In the genomic region with DNA sequence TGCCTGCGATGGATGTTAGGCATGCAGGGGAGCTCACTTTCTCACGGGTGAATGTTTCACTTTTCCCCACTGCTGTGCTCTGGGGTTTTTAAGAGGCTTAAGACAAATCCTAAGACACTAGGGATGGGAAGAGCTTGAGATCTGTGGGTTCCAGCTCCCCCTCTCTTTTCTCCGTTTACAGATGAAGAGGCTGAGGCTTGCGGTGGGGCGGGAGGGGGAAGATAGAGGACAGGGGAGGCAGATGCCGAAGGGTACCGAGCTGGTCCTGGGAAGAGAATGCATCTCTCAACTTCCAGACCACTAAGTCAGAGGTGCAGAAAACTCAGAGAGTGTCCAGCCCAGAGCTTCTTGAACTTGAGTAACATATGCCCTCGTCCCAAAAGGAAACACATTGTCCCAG, we compare ENCODE assay signal across 2 cellular contexts.
TF ChIP-seq lines count a peak whose summit lies in the region.

No MANE protein-coding gene starts in this region.

TF ChIP-seq in SK-N-SH, 30 proteins besides CTCF, POLR2A, EP300 and RAD21:
- no peak for TF ChIP-seq ELF1 (IDR thresholded peaks at IDR 0.05)
- TF ChIP-seq SIN3A (IDR thresholded peaks at IDR 0.05; ENCODE audit: borderline replicate concordance, low read depth, low read length) = no peak
- TF ChIP-seq, protein P1, sequence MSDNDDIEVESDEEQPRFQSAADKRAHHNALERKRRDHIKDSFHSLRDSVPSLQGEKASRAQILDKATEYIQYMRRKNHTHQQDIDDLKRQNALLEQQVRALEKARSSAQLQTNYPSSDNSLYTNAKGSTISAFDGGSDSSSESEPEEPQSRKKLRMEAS (IDR thresholded peaks at IDR 0.05; ENCODE audit: low read depth) = no peak
- TF ChIP-seq GATA2 (CRISPR knock-in tag; IDR thresholded peaks at IDR 0.05) = no peak
- TF ChIP-seq RCOR1 (IDR thresholded peaks at IDR 0.05; ENCODE audit: low read length) = no peak
- no peak for TF ChIP-seq YY1 (IDR thresholded peaks at IDR 0.05; ENCODE audit: low read depth)
- no peak for TF ChIP-seq FOXM1 (IDR thresholded peaks at IDR 0.05; ENCODE audit: low read depth)
- no peak for TF ChIP-seq SMC3 (IDR thresholded peaks at IDR 0.05; ENCODE audit: low read depth, low read length)
- no peak for TF ChIP-seq MXI1 (IDR thresholded peaks at IDR 0.05; ENCODE audit: low read depth, low read length)
- no peak for TF ChIP-seq NFIC (IDR thresholded peaks at IDR 0.05; ENCODE audit: borderline replicate concordance)
- no peak for TF ChIP-seq FOSL2 (IDR thresholded peaks at IDR 0.05; ENCODE audit: borderline replicate concordance, low read depth)
- no peak for TF ChIP-seq NRF1 (IDR thresholded peaks at IDR 0.05; ENCODE audit: low read depth, low read length)
- no peak for TF ChIP-seq POLR2AphosphoS5 (IDR thresholded peaks at IDR 0.05; ENCODE audit: low read depth, low read length)
- TF ChIP-seq CHD2 (IDR thresholded peaks at IDR 0.05; ENCODE audit: low read length, partially characterized antibody) = no peak
- TF ChIP-seq, protein P2, sequence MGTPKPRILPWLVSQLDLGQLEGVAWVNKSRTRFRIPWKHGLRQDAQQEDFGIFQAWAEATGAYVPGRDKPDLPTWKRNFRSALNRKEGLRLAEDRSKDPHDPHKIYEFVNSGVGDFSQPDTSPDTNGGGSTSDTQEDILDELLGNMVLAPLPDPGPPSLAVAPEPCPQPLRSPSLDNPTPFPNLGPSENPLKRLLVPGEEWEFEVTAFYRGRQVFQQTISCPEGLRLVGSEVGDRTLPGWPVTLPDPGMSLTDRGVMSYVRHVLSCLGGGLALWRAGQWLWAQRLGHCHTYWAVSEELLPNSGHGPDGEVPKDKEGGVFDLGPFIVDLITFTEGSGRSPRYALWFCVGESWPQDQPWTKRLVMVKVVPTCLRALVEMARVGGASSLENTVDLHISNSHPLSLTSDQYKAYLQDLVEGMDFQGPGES (IDR thresholded peaks at IDR 0.05; ENCODE audit: low read depth, low read length) = no peak
- TF ChIP-seq JUND (IDR thresholded peaks at IDR 0.05) = no peak
- TF ChIP-seq, protein P3, sequence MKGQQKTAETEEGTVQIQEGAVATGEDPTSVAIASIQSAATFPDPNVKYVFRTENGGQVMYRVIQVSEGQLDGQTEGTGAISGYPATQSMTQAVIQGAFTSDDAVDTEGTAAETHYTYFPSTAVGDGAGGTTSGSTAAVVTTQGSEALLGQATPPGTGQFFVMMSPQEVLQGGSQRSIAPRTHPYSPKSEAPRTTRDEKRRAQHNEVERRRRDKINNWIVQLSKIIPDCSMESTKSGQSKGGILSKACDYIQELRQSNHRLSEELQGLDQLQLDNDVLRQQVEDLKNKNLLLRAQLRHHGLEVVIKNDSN (IDR thresholded peaks at IDR 0.05; ENCODE audit: borderline replicate concordance, low read depth) = no peak
- TF ChIP-seq, protein P4, sequence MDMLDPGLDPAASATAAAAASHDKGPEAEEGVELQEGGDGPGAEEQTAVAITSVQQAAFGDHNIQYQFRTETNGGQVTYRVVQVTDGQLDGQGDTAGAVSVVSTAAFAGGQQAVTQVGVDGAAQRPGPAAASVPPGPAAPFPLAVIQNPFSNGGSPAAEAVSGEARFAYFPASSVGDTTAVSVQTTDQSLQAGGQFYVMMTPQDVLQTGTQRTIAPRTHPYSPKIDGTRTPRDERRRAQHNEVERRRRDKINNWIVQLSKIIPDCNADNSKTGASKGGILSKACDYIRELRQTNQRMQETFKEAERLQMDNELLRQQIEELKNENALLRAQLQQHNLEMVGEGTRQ (IDR thresholded peaks at IDR 0.05; ENCODE audit: borderline replicate concordance, low read depth, low read length) = no peak

TF ChIP-seq in SK-N-SH treated with all-trans-retinoic acid at 6 μM for 48 hours, 23 proteins besides CTCF, POLR2A, EP300 and RAD21:
- TF ChIP-seq ZFP30 (CRISPR knock-in tag; IDR thresholded peaks at IDR 0.05) = no peak
- TF ChIP-seq, protein P5, sequence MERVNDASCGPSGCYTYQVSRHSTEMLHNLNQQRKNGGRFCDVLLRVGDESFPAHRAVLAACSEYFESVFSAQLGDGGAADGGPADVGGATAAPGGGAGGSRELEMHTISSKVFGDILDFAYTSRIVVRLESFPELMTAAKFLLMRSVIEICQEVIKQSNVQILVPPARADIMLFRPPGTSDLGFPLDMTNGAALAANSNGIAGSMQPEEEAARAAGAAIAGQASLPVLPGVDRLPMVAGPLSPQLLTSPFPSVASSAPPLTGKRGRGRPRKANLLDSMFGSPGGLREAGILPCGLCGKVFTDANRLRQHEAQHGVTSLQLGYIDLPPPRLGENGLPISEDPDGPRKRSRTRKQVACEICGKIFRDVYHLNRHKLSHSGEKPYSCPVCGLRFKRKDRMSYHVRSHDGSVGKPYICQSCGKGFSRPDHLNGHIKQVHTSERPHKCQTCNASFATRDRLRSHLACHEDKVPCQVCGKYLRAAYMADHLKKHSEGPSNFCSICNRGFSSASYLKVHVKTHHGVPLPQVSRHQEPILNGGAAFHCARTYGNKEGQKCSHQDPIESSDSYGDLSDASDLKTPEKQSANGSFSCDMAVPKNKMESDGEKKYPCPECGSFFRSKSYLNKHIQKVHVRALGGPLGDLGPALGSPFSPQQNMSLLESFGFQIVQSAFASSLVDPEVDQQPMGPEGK (CRISPR knock-in tag; IDR thresholded peaks at IDR 0.05; ENCODE audit: borderline replicate concordance) = no peak
- TF ChIP-seq, protein P6, sequence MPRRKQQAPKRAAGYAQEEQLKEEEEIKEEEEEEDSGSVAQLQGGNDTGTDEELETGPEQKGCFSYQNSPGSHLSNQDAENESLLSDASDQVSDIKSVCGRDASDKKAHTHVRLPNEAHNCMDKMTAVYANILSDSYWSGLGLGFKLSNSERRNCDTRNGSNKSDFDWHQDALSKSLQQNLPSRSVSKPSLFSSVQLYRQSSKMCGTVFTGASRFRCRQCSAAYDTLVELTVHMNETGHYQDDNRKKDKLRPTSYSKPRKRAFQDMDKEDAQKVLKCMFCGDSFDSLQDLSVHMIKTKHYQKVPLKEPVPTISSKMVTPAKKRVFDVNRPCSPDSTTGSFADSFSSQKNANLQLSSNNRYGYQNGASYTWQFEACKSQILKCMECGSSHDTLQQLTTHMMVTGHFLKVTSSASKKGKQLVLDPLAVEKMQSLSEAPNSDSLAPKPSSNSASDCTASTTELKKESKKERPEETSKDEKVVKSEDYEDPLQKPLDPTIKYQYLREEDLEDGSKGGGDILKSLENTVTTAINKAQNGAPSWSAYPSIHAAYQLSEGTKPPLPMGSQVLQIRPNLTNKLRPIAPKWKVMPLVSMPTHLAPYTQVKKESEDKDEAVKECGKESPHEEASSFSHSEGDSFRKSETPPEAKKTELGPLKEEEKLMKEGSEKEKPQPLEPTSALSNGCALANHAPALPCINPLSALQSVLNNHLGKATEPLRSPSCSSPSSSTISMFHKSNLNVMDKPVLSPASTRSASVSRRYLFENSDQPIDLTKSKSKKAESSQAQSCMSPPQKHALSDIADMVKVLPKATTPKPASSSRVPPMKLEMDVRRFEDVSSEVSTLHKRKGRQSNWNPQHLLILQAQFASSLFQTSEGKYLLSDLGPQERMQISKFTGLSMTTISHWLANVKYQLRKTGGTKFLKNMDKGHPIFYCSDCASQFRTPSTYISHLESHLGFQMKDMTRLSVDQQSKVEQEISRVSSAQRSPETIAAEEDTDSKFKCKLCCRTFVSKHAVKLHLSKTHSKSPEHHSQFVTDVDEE (CRISPR knock-in tag; IDR thresholded peaks at IDR 0.05) = no peak
- no peak for TF ChIP-seq TCF4 (CRISPR knock-in tag; IDR thresholded peaks at IDR 0.05; ENCODE audit: borderline replicate concordance)
- no peak for TF ChIP-seq PPARA (CRISPR knock-in tag; IDR thresholded peaks at IDR 0.05; ENCODE audit: borderline replicate concordance)
TF ChIP-seq in SK-N-SH treated with all-trans-retinoic acid at 6 μM for 48 hours: peak in this region for 0.
